ENCODE assay signal across 33 cellular contexts in the genomic region with DNA sequence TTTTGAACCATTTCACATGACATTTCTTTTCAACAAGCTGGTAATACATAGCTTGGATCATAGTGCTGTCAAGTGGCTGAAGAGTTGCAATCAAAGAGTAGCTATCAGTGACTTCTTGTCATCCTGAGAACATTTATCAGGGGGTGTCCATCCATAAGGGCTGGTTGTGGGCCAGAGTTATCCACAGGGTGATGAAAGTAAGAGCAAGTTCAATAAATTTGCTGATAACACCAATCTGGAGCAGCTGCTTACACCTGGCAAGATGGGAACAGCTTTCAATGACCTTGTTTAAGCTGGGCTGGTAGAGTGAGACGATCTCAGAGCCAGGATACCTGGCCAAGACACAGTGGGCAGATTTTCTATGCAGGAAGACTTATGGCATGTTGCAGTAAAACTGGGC.
"Had no signal": no experiment of that assay in that cellular context is flagged by ENCODE, and none has a peak within 500 bp of the region (broad histone marks: within the 10 kb centered on the region; RNA-seq: fewer than 3 reads in every experiment).

No MANE protein-coding gene starts in this region.

- H3K9me3 Mint-ChIP-seq: T-helper 1 cell treated with Interleukin-12 subunit alpha and Interleukin-12 subunit beta and Interleukin-4 antibody, amounts not matched to agents 30 μg/mL and 1 μg/mL, for 36 hours had no signal

- H3K9me3 ChIP-seq: MG63 had no signal

- DNase-seq: Kasumi-1, MG63, NCI-H1048, NCI-H1092 treated with DMSO at 0.1 percent for 48 hours, NCI-H1105 treated with DMSO at 0.1 percent for 48 hours, NCI-H1417, NCI-H1436, NCI-H146, NCI-H1694, NCI-H187, NCI-H1930, NCI-H2029 treated with DMSO at 0.1 percent for 48 hours, NCI-H2081 treated with DMSO at 0.1 percent for 48 hours, NCI-H2107, NCI-H2171, NCI-H2227 treated with DMSO at 0.1 percent for 48 hours, NCI-H345, NCI-H446, NCI-H510A treated with DMSO at 0.1 percent for 48 hours, NCI-H524 treated with DMSO at 0.1 percent for 48 hours, NCI-H526 treated with DMSO at 0.1 percent for 48 hours, NCI-H774, PC-9, SHP77, SIG-M5, SJCRH30, T-helper 1 cell had no signal

- H3K4me2 ChIP-seq: PC-9 had no signal

- H2AFZ ChIP-seq: PC-9 had no signal

- ATAC-seq: Panc1, Right ventricle myocardium inferior, SK-N-SH treated with all-trans-retinoic acid at 6 μM for 48 hours had no signal

- H3K27me3 ChIP-seq: MG63, SJCRH30 had no signal

- H3K4me3 ChIP-seq: MG63, PC-9, SJCRH30, SK-N-MC had no signal

- H3K4me3 Mint-ChIP-seq: T-helper 1 cell treated with Interleukin-12 subunit alpha and Interleukin-12 subunit beta and Interleukin-4 antibody, amounts not matched to agents 30 μg/mL and 1 μg/mL, for 36 hours had no signal

- H3K27ac ChIP-seq: PC-9, RWPE1, SJCRH30, SK-N-MC had no signal

- H3K27ac Mint-ChIP-seq: T-helper 1 cell treated with Interleukin-12 subunit alpha and Interleukin-12 subunit beta and Interleukin-4 antibody, amounts not matched to agents 30 μg/mL and 1 μg/mL, for 36 hours had no signal

- H3K36me3 ChIP-seq: MG63, SJCRH30 had no signal
